Comparison of ENCODE assay signal across 9 cellular contexts in genomic region chr10:103666109-103666508, GRCh38.
A peak's percentile ranks its signal among the peaks of the same experiment; 100 is the strongest.
DNase-seq lines count a peak whose midpoint lies in the region; ATAC-seq and TF ChIP-seq lines count a peak whose summit lies in the region.
"Had no signal": no experiment of that assay in that cellular context is flagged by ENCODE, and none has a peak within 500 bp of the region (broad histone marks: within the 10 kb centered on the region; RNA-seq: fewer than 3 reads in every experiment).

No MANE protein-coding gene starts in this region.

- H3K27me3 ChIP-seq in BLaER1 treated with 17β-estradiol and CSF1 and Interleukin-3, amounts not matched to agents 10 nM and 100 nM: no peaks in the 10 kb centered on the region
- H3K27me3 ChIP-seq in GM23248 (replicated peaks; ENCODE audit: insufficient read depth): no peaks in the 10 kb centered on the region
- H3K27me3 ChIP-seq in adrenal gland: no peaks in the 10 kb centered on the region
- H3K27me3 ChIP-seq in lower lobe of right lung (ENCODE audit: low read depth): no peaks in the 10 kb centered on the region

- H3K79me2 ChIP-seq in GM23248 (ENCODE audit: insufficient read depth): peaks cover 90% of the 10 kb centered on the region

- no peaks in the 10 kb centered on the region for H3K9me3 ChIP-seq in BLaER1 treated with 17β-estradiol and CSF1 and Interleukin-3, amounts not matched to agents 10 nM and 100 nM (replicated peaks in 1 of 11)
- H3K9me3 ChIP-seq in GM23248 (ENCODE audit: low read depth): no peaks in the 10 kb centered on the region
- H3K9me3 ChIP-seq in adrenal gland (replicated peaks in 1 of 3): no peaks in the 10 kb centered on the region
- no peaks in the 10 kb centered on the region for H3K9me3 ChIP-seq in lower lobe of right lung

- DNase-seq in GM23248 (peak; percentile 76), adrenal gland (peak in 4 of 7 donors; percentile 37 to 75 (median 68)), lower lobe of right lung (no peak)
- no peak for DNase-seq in activated CD8-positive, alpha-beta memory T cell treated with anti-CD3 and anti-CD28 coated beads, Interleukin-2, amount 50 U/mL, for 4 hours
- DNase-seq in NK-92 treated with Interleukin-12 subunit alpha and Interleukin-12 subunit beta, amount 100 ng/mL, for 24 hours (lab: John Stamatoyannopoulos, UW): no peak

- peak overlapping the region in 6 of 11 experiments; percentile 8 to 78 (median 72); a peak in 5 of 22 replicates for H3K27ac ChIP-seq in BLaER1 treated with 17β-estradiol and CSF1 and Interleukin-3, amounts not matched to agents 10 nM and 100 nM
- H3K27ac ChIP-seq in GM23248 (peak overlapping the region; percentile 98), adrenal gland (peak overlapping the region in 1 of 5 donors; percentile 69), lower lobe of right lung (no peak overlapping the region)

- H4K20me1 ChIP-seq in BLaER1 treated with 17β-estradiol and CSF1 and Interleukin-3, amounts not matched to agents 10 nM and 100 nM: peaks cover 14 to 74% (median 51%) of the 10 kb centered on the region in 11 experiments; a peak in 19 of 22 replicates
- no peaks in the 10 kb centered on the region for H4K20me1 ChIP-seq in GM23248 (ENCODE audit: insufficient read depth)

- H3K9me2 ChIP-seq in GM23248 (ENCODE audit: insufficient read depth): no peaks in the 10 kb centered on the region

- peak overlapping the region; percentile 88 to 98 (median 96) for H3K4me2 ChIP-seq in BLaER1 treated with 17β-estradiol and CSF1 and Interleukin-3, amounts not matched to agents 10 nM and 100 nM
- H3K4me2 ChIP-seq in GM23248 (ENCODE audit: unreplicated experiment): peak overlapping the region; percentile 6

- H3K9ac ChIP-seq in BLaER1 treated with 17β-estradiol and CSF1 and Interleukin-3, amounts not matched to agents 10 nM and 100 nM: no peak overlapping the region; a peak in 1 of 22 replicates
- H3K9ac ChIP-seq in GM23248: peak overlapping the region; percentile 91; the same call in 1 of the 2 replicates

- intact Hi-C loops in adrenal gland (cut with DNase I): no loop called here
- intact Hi-C loops in lower lobe of right lung (cut with DNase I): no loop called here

- H3K36me3 ChIP-seq in BLaER1 treated with 17β-estradiol and CSF1 and Interleukin-3, amounts not matched to agents 10 nM and 100 nM: peaks cover 0 to 16% (median 9%) of the 10 kb centered on the region in 11 experiments; a peak in 10 of 22 replicates
- no peaks in the 10 kb centered on the region for H3K36me3 ChIP-seq in GM23248 (ENCODE audit: low read depth)
- H3K36me3 ChIP-seq in adrenal gland (replicated peaks in 1 of 2): no peaks in the 10 kb centered on the region
- no peaks in the 10 kb centered on the region for H3K36me3 ChIP-seq in lower lobe of right lung

- no peak overlapping the region; a peak in 1 of 20 replicates for H3K4me3 ChIP-seq in BLaER1 treated with 17β-estradiol and CSF1 and Interleukin-3, amounts not matched to agents 10 nM and 100 nM
- H3K4me3 ChIP-seq in GM23248 (0 out of 2 replicates have a peak overlapping the region, but pooled peaks have one; percentile 73), adrenal gland (no peak overlapping the region), lower lobe of right lung (no peak overlapping the region)

- H3K4me1 ChIP-seq in BLaER1 treated with 17β-estradiol and CSF1 and Interleukin-3, amounts not matched to agents 10 nM and 100 nM: peaks cover 97 to 99% (median 98%) of the 10 kb centered on the region in 10 experiments
- H3K4me1 ChIP-seq in GM23248 (ENCODE audit: insufficient read depth): peaks cover 51% of the 10 kb centered on the region
- H3K4me1 ChIP-seq in adrenal gland (replicated peaks in 1 of 2): peaks cover 6 to 32% of the 10 kb centered on the region in 2 donors
- H3K4me1 ChIP-seq in lower lobe of right lung: peaks cover 57% of the 10 kb centered on the region

- in situ Hi-C loops in GM23248 (cut with MboI): no loop called here

- no peak overlapping the region for H2AFZ ChIP-seq in GM23248

- peak in 5 of 6 experiments; percentile 15 to 49 (median 38) for TF ChIP-seq CTCF in adrenal gland (IDR thresholded peaks at IDR 0.05)
- peak; percentile 37 for TF ChIP-seq CTCF in lower lobe of right lung (IDR thresholded peaks at IDR 0.05)

- 66 to 93% methylated on average over 5 of the region's 5 CpGs for WGBS in GM23248 (ENCODE audit: low coverage in 1 of 2, low lambda C conversion rate in 2 of 2, missing lambda C conversion rate in 2 of 2), 2 experiments
- 95 to 99% (median 96%) methylated on average over 5 of the region's 5 CpGs for WGBS in adrenal gland, 4 donors

- ATAC-seq in lower lobe of right lung (no peak), GM19452 (IDR thresholded peaks at IDR 0.05; ENCODE audit: unreplicated experiment) (no peak), GM21515 (IDR thresholded peaks at IDR 0.05; ENCODE audit: unreplicated experiment) (no peak)
- ATAC-seq: left colon had no signal

- H3F3A ChIP-seq in GM23248 (ENCODE audit: insufficient read depth): peaks cover 26% of the 10 kb centered on the region

- no peak for TF ChIP-seq POLR2A in adrenal gland (IDR thresholded peaks at IDR 0.05)

Comparison
In these comparisons a context has a peak if more than half of its experiments do, and no peak if none do; other contexts are left out.
1. DNase-seq: peak in GM23248 (single experiment) and adrenal gland (4 of 7); none in lower lobe of right lung (single experiment), activated CD8-positive, alpha-beta memory T cell treated with anti-CD3 and anti-CD28 coated beads, Interleukin-2, amount 50 U/mL, for 4 hours (single experiment) and NK-92 treated with Interleukin-12 subunit alpha and Interleukin-12 subunit beta, amount 100 ng/mL, for 24 hours (single experiment).